18 cellular contexts compared by ENCODE assay signal in the genomic region with DNA sequence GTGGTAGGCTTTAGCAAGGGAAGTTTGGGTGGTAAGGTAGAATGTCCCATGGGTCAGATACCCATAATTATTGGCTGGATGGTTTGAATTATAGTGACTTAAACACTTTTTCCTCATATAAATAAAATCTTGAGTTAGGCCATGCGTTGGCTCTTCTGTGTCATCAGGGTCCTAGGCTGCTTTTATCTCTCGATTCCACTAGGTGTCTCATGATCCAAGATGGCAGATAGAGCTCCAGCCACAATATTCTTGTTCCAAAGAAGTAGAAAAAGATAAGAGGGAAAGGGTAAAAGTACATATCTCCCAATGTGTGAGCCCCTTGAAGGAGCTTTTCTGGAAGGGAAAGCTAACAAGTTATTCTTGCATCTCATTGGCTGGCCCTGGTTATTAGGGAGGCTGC.
DNase-seq lines count a peak whose midpoint lies in the region; ATAC-seq, FAIRE-seq and TF ChIP-seq lines count a peak whose summit lies in the region.
"Had no signal": no experiment of that assay in that cellular context is flagged by ENCODE, and none has a peak within 500 bp of the region (broad histone marks: within the 10 kb centered on the region; RNA-seq: fewer than 3 reads in every experiment).

No MANE protein-coding gene starts in this region.

- H3K9me2 ChIP-seq in DOHH2 (replicated peaks; ENCODE audit: control insufficient read depth, low read length) (no peaks in the 10 kb centered on the region), MM.1S (replicated peaks; ENCODE audit: insufficient read depth, low read length) (no peaks in the 10 kb centered on the region)

- in situ Hi-C loops in GM12878 (cut with MboI), result no loop called here

- no TSS peak for BruUV-seq in GM12878 (replicated peaks; lab: Mats Ljungman, UMichigan)

- no peak overlapping the region for H3K4me3 ChIP-seq in DOHH2 (ENCODE audit: low read length)
- H3K4me3 ChIP-seq in MM.1S (ENCODE audit: low read length), result no peak overlapping the region
- H3K4me3 ChIP-seq in GM12878, result no peak overlapping the region
- H3K4me3 ChIP-seq: MG63, Peyer's patch had no signal

- no peak for TF ChIP-seq POLR2A in GM12878 (IDR thresholded peaks at IDR 0.05; ENCODE audit: low read depth, low read length)

- H3F3A ChIP-seq in DOHH2 (ENCODE audit: control insufficient read depth, insufficient read depth) (no peaks in the 10 kb centered on the region), MM.1S (ENCODE audit: insufficient read depth, low read length) (no peaks in the 10 kb centered on the region)

- H3K4me1 ChIP-seq in DOHH2 (ENCODE audit: control insufficient read depth, low read length), result peaks cover 3% of the 10 kb centered on the region; the same call in 1 of the 2 replicates
- peaks cover 14% of the 10 kb centered on the region for H3K4me1 ChIP-seq in MM.1S (ENCODE audit: low read length)
- H3K4me1 ChIP-seq in GM12878 (ENCODE audit: control insufficient read depth, insufficient read depth, low read length), result no peaks in the 10 kb centered on the region

- H3K27me3 ChIP-seq in DOHH2 (ENCODE audit: control insufficient read depth, low read length) (no peaks in the 10 kb centered on the region), MM.1S (replicated peaks; ENCODE audit: insufficient read depth, low read length) (no peaks in the 10 kb centered on the region), GM12878 (replicated peaks in 1 of 2; ENCODE audit: control insufficient read depth in 2 of 2, insufficient read depth in 2 of 2, low read length in 1 of 2) (no peaks in the 10 kb centered on the region)
- H3K27me3 ChIP-seq: MG63, Peyer's patch had no signal

- peak; percentile 56 for TF ChIP-seq CTCF in DOHH2 (IDR thresholded peaks at IDR 0.05; ENCODE audit: low read depth, low read length, poor library complexity, severe bottlenecking)
- TF ChIP-seq CTCF in GM12873 (IDR thresholded peaks at IDR 0.05; ENCODE audit: insufficient read depth, low read depth, low read length, missing control alignments), result peak; percentile 6
- 0 out of 2 replicates have a peak, but pooled peaks have one; percentile 7 for TF ChIP-seq CTCF in MM.1S (IDR thresholded peaks at IDR 0.05; ENCODE audit: low read length)
- TF ChIP-seq CTCF in GM12878 (IDR thresholded peaks at IDR 0.05 in 2 of 3, conservative IDR thresholded peaks at IDR 0.05 in 1 of 3; ENCODE audit: control insufficient read depth in 2 of 3, extremely low read depth in 1 of 3, insufficient read depth in 1 of 3, low read depth in 3 of 3, low read length in 3 of 3), result 0 out of 6 replicates have a peak, but pooled peaks of 1 of the 3 experiments have one; percentile 6

- no peak for FAIRE-seq in GM12878 (lab: Jason Lieb, UNC)

- H3K79me2 ChIP-seq in DOHH2 (ENCODE audit: control insufficient read depth, low read length) (no peaks in the 10 kb centered on the region), MM.1S (ENCODE audit: low read length) (peaks cover 96% of the 10 kb centered on the region), GM12878 (ENCODE audit: control insufficient read depth, insufficient read depth, low read length) (no peaks in the 10 kb centered on the region)

- no peak for DNase-seq in MM.1S
- no peak for DNase-seq in GM12878 (ENCODE audit: low read depth, low spot score)
- DNase-seq in NCI-H1694 treated with DMSO at 0.1 percent for 48 hours (lab: John Stamatoyannopoulos, UW), result no peak
- no peak for DNase-seq in C1 segment of cervical spinal cord (lab: John Stamatoyannopoulos, UW)
- no peak for DNase-seq in NCI-H1092 (lab: John Stamatoyannopoulos, UW)
- DNase-seq: DMS153, HCEC 1CT, MG63, NCI-H1417, NCI-H1930, NCI-H446, NCI-H69 had no signal

- H3K27ac ChIP-seq in DOHH2 (ENCODE audit: low read depth, low read length) (no peak overlapping the region), MM.1S (ENCODE audit: low read length) (no peak overlapping the region), GM12878 (ENCODE audit: control insufficient read depth, insufficient read depth) (no peak overlapping the region)
- H3K27ac ChIP-seq: KMS-11 had no signal

- H2AFZ ChIP-seq in MM.1S (ENCODE audit: low read length), result no peak overlapping the region
- H2AFZ ChIP-seq in GM12878 (ENCODE audit: control insufficient read depth, low read depth, low read length), result no peak overlapping the region

- H3K36me3 ChIP-seq in DOHH2 (ENCODE audit: control insufficient read depth, low read length) (no peaks in the 10 kb centered on the region), MM.1S (replicated peaks; ENCODE audit: insufficient read depth, low read length) (peaks cover 6% of the 10 kb centered on the region; the same call in 1 of the 2 replicates), GM12878 (ENCODE audit: control insufficient read depth in 2 of 2, insufficient read depth in 2 of 2, low read length in 1 of 2) (peaks cover 7 to 8% of the 10 kb centered on the region in 2 experiments; a peak in 2 of 4 replicates)
- H3K36me3 ChIP-seq: Peyer's patch had no signal

- H3K4me2 ChIP-seq in DOHH2 (ENCODE audit: low read length) (no peak overlapping the region), MM.1S (ENCODE audit: low read depth, low read length) (no peak overlapping the region), GM12878 (ENCODE audit: control insufficient read depth, insufficient read depth) (no peak overlapping the region)
- H3K4me2 ChIP-seq: KMS-11 had no signal

- CTCF ChIA-PET in GM12878 (lab: Yijun Ruan, JAX), result interaction anchor here (0.6 to 1.0 kb wide), 3 partner anchors 13 to 142 kb away, joined by 3 to 6 read pairs (median 5); no protein-coding TSS in a partner anchor

- WGBS in GM12878 (ENCODE audit: insufficient coverage, insufficient replicate concordance, low lambda C conversion rate, missing lambda C conversion rate), result 94% methylated on average over 2 of the region's 2 CpGs

- H3K9me3 ChIP-seq in DOHH2 (ENCODE audit: control insufficient read depth, insufficient read depth, low read length) (peaks cover 34% of the 10 kb centered on the region), MM.1S (replicated peaks; ENCODE audit: insufficient read depth, low read length) (no peaks in the 10 kb centered on the region), GM12878 (replicated peaks; ENCODE audit: control insufficient read depth, insufficient read depth, low read length) (peaks cover 5% of the 10 kb centered on the region)

- POLR2A ChIA-PET in GM12878 (lab: Charles Lee), result no interaction called here

- ATAC-seq in GM12878 (no peak), GM21717 (IDR thresholded peaks at IDR 0.05; ENCODE audit: unreplicated experiment) (no peak)
- ATAC-seq: Right ventricle myocardium inferior had no signal

- no peaks in the 10 kb centered on the region for H4K20me1 ChIP-seq in DOHH2 (ENCODE audit: control insufficient read depth, insufficient read depth, low read depth, low read length)
- H4K20me1 ChIP-seq in MM.1S (ENCODE audit: insufficient read depth, low read length), result no peaks in the 10 kb centered on the region
- no peaks in the 10 kb centered on the region for H4K20me1 ChIP-seq in GM12878 (ENCODE audit: control insufficient read depth, insufficient read depth)

- no peak for TF ChIP-seq RAD21 in GM12878 (IDR thresholded peaks at IDR 0.05; ENCODE audit: insufficient read depth, low read depth, low read length)

- SMC1A ChIA-PET in GM12878 (lab: Charles Lee; ENCODE audit: uncharacterized antibody, unreplicated experiment), result interaction anchor here (0.8 kb wide), 1 partner anchor 47 kb away, joined by 4 read pairs; no protein-coding TSS in a partner anchor

- RAD21 ChIA-PET in GM12878 (lab: Charles Lee; ENCODE audit: unreplicated experiment), result no interaction called here

- H3K9ac ChIP-seq in MM.1S (ENCODE audit: low read length) (no peak overlapping the region), GM12878 (ENCODE audit: control insufficient read depth, insufficient read depth, low read length) (no peak overlapping the region)
- H3K9ac ChIP-seq: KMS-11 had no signal

- intact Hi-C loops in GM12878 (cut with micrococcal nuclease; ENCODE audit: unreplicated experiment), result no loop called here

- TF ChIP-seq EP300 in GM12878 (IDR thresholded peaks at IDR 0.05; ENCODE audit: borderline replicate concordance in 1 of 2, control insufficient read depth in 1 of 2, low read depth in 2 of 2, low read length in 2 of 2), result no peak

TF ChIP-seq in GM12878, 131 proteins besides CTCF, POLR2A, EP300 and RAD21:
- TF ChIP-seq YY1 (IDR thresholded peaks at IDR 0.05; ENCODE audit: low read depth, low read length) (peak; percentile 48; the same call in 1 of the 2 replicates), NBN (IDR thresholded peaks at IDR 0.05) (no peak)
